In genomic region chr9:86280580-86280979, GRCh38 we compare ENCODE assay signal across 8 cellular contexts. TPM values are rescaled to one million over a fixed set of nuclear protein-coding genes. Genes with fewer than 3 reads are reported as not detected.
DNase-seq lines count a peak whose midpoint lies in the region; ATAC-seq and TF ChIP-seq lines count a peak whose summit lies in the region.

No MANE protein-coding gene starts in this region.

- peaks cover 44% of the 10 kb centered on the region for H3K4me1 Mint-ChIP-seq in activated T-cell treated with anti-CD3 and anti-CD28 coated beads, Interleukin-2, amount 50 U/mL, for 4 hours (ENCODE audit: low read depth)
- peaks cover 29% of the 10 kb centered on the region for H3K4me1 Mint-ChIP-seq in glutamatergic neuron (ENCODE audit: low read depth, unreplicated experiment)

- intact Hi-C loops in head of caudate nucleus (cut with DNase I) = loop anchor here (5.0 to 10.0 kb wide), 2 partner anchors 74 to 338 kb away; partner anchors contain the start of genes NAA35 and TUT7

- H3K9me3 Mint-ChIP-seq in activated T-cell treated with anti-CD3 and anti-CD28 coated beads, Interleukin-2, amount 50 U/mL, for 4 hours = no peaks in the 10 kb centered on the region
- peaks cover 12% of the 10 kb centered on the region for H3K9me3 Mint-ChIP-seq in glutamatergic neuron (ENCODE audit: unreplicated experiment)

- H3K4me3 Mint-ChIP-seq in activated T-cell treated with anti-CD3 and anti-CD28 coated beads, Interleukin-2, amount 50 U/mL, for 4 hours = peak overlapping the region; percentile 88
- H3K4me3 Mint-ChIP-seq in glutamatergic neuron (ENCODE audit: unreplicated experiment) = peak overlapping the region; percentile 97

- no peaks in the 10 kb centered on the region for H3K27me3 Mint-ChIP-seq in activated T-cell treated with anti-CD3 and anti-CD28 coated beads, Interleukin-2, amount 50 U/mL, for 4 hours (ENCODE audit: low read depth)
- H3K27me3 Mint-ChIP-seq in glutamatergic neuron (ENCODE audit: unreplicated experiment) = no peaks in the 10 kb centered on the region

- H3K9me3 ChIP-seq in SK-N-MC (ENCODE audit: low read depth, low read length) (no peaks in the 10 kb centered on the region), skeletal muscle tissue (ENCODE audit: control insufficient read depth in 3 of 3, low read length in 3 of 3) (no peaks in the 10 kb centered on the region)

- H3K27ac Mint-ChIP-seq in glutamatergic neuron (ENCODE audit: unreplicated experiment) = peak overlapping the region; percentile 97

- H3K36me3 ChIP-seq in SK-N-MC (ENCODE audit: insufficient read depth, low read length) = peaks cover 22% of the 10 kb centered on the region
- H3K36me3 ChIP-seq in skeletal muscle tissue (ENCODE audit: control insufficient read depth in 3 of 3, insufficient read depth in 3 of 3, low read length in 3 of 3) = peaks cover 0 to 5% (median 3%) of the 10 kb centered on the region in 3 donors

- H3K27ac ChIP-seq in SK-N-MC = no peak overlapping the region
- no peak overlapping the region for H3K27ac ChIP-seq in skeletal muscle tissue (ENCODE audit: low read depth, low read length)

- DNase-seq in activated T-cell treated with anti-CD3 and anti-CD28 coated beads, Interleukin-2, amount 50 U/mL, for 4 hours = no peak
- no peak for DNase-seq in activated T-cell treated with anti-CD3 and anti-CD28 coated beads, Interleukin-2, amount 50 U/mL, for 48 hours
- DNase-seq in SK-N-MC (ENCODE audit: low read depth, low spot score) = no peak
- DNase-seq in glutamatergic neuron = no peak
- no peak for DNase-seq in A172 (ENCODE audit: low spot score)
- DNase-seq in head of caudate nucleus = no peak

- no peaks in the 10 kb centered on the region for H3K27me3 ChIP-seq in skeletal muscle tissue (ENCODE audit: control insufficient read depth in 3 of 3, insufficient read depth in 3 of 3, low read length in 3 of 3)

- ATAC-seq in activated T-cell treated with anti-CD3 and anti-CD28 coated beads, Interleukin-2, amount 50 U/mL, for 4 hours = no peak
- ATAC-seq in GM21526 (IDR thresholded peaks at IDR 0.05; ENCODE audit: low FRiP score, unreplicated experiment) = no peak

- TF ChIP-seq CTCF in glutamatergic neuron (IDR thresholded peaks at IDR 0.05; ENCODE audit: partially characterized antibody, unreplicated experiment) = no peak

- peaks cover 29 to 48% (median 30%) of the 10 kb centered on the region in 3 donors for H3K4me1 ChIP-seq in skeletal muscle tissue (ENCODE audit: control insufficient read depth in 3 of 3, insufficient read depth in 3 of 3, low read length in 3 of 3)

- H3K4me3 ChIP-seq in SK-N-MC (peak overlapping the region; percentile 98), skeletal muscle tissue (ENCODE audit: low read length in 3 of 3) (peak overlapping the region in 2 of 3 donors; percentile 39 to 46)

- H3K36me3 Mint-ChIP-seq in activated T-cell treated with anti-CD3 and anti-CD28 coated beads, Interleukin-2, amount 50 U/mL, for 4 hours (ENCODE audit: insufficient read depth) = peaks cover 17% of the 10 kb centered on the region
- no peaks in the 10 kb centered on the region for H3K36me3 Mint-ChIP-seq in glutamatergic neuron (ENCODE audit: unreplicated experiment)

- H3K9ac ChIP-seq in SK-N-MC (ENCODE audit: insufficient read length) = no peak overlapping the region
- H3K9ac ChIP-seq in skeletal muscle tissue (ENCODE audit: low read depth in 1 of 3, low read length in 3 of 3) = no peak overlapping the region

RNA-seq across cellular contexts. Expression of gene ISCA1, which starts 1.8 kb away (rescaled TPM):
- total RNA-seq in activated T-cell treated with anti-CD3 and anti-CD28 coated beads, Interleukin-2, amount 50 U/mL, for 4 hours = 10 to 100 TPM; 37.1 to 43.4 (median 42.1) TPM
- total RNA-seq in glutamatergic neuron (ENCODE audit: unreplicated experiment) (60.8 TPM), skeletal muscle tissue (30.3 TPM)
- 58.1 and 70.4 TPM in 2 replicates for total RNA-seq in A172 (2014; rRNA removed; shearing (Covaris generic))

RNA-seq across cellular contexts. Expression of gene C9orf153, which starts 21.1 kb away (rescaled TPM):
- under 1 TPM in 2 of 3 donors, not detected in 1; 0.18 to 0.73 TPM for total RNA-seq in activated T-cell treated with anti-CD3 and anti-CD28 coated beads, Interleukin-2, amount 50 U/mL, for 4 hours
- total RNA-seq in glutamatergic neuron (ENCODE audit: unreplicated experiment) = 0.27 TPM
- 1.6 TPM for total RNA-seq in skeletal muscle tissue
- total RNA-seq in A172 (2014; rRNA removed; shearing (Covaris generic)) = not detected in 2 replicates
